ENCODE assay signal across 16 cellular contexts in the genomic region with DNA sequence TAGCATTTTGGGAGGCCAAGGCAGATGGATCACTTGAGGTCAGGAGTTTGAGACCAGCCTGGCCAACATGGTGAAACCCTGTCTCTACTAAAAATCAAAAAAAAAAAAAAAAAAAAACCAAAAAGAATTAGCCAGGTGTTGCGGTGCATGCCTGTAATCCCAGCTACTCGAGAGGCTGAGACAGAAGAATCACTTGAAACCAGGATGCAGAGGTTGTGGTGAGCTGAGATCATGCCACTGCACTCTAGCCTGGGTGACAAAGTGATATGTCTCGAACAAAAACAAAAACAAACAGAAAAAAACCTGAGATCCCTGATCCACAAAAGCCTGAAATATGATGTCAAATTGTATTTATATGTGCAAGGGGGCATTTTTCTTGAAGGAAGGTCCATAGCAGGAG. TPM values are rescaled to one million over a fixed set of nuclear protein-coding genes. Genes with fewer than 3 reads are reported as not detected.
A peak's percentile ranks its signal among the peaks of the same experiment; 100 is the strongest.
DNase-seq lines count a peak whose midpoint lies in the region; TF ChIP-seq lines count a peak whose summit lies in the region.
"Not testable (repeated sequence)": the region's sequence is repeated elsewhere in the genome, so short reads cannot be mapped to it uniquely, and the experiment has no call there.
"Had no signal": no experiment of that assay in that cellular context is flagged by ENCODE, and none has a peak within 500 bp of the region (broad histone marks: within the 10 kb centered on the region; RNA-seq: fewer than 3 reads in every experiment).

No MANE protein-coding gene starts in this region.

- H3K9me3 Mint-ChIP-seq in activated naive CD8-positive, alpha-beta T cell treated with anti-CD3 and anti-CD28 coated beads for 36 hours; progenitor cell of endocrine pancreas (ENCODE audit: low read depth): not testable (repeated sequence)

- H3K27ac ChIP-seq in KMS-11 (peak overlapping the region; percentile 93), hepatocyte (peak overlapping the region; percentile 91)

- H3K79me2 ChIP-seq in KMS-11 (ENCODE audit: insufficient read depth, low read depth); hepatocyte: not testable (repeated sequence)

- not testable (repeated sequence) for H4K20me1 ChIP-seq in KMS-11 (ENCODE audit: insufficient read depth); hepatocyte (ENCODE audit: insufficient read depth, poor library complexity, severe bottlenecking)

- 89% methylated on average over 3 of the region's 3 CpGs for WGBS in hepatocyte (ENCODE audit: low lambda C conversion rate, missing lambda C conversion rate)

- not testable (repeated sequence) for H3K9me3 ChIP-seq in hepatocyte (ENCODE audit: low read depth)

- not testable (repeated sequence) for TF ChIP-seq CTCF in KMS-11 (conservative IDR thresholded peaks at IDR 0.05; ENCODE audit: low read depth, low read length); hepatocyte (IDR thresholded peaks at IDR 0.05; ENCODE audit: poor library complexity); progenitor cell of endocrine pancreas (IDR thresholded peaks at IDR 0.05; ENCODE audit: unreplicated experiment)

- H2AFZ ChIP-seq in KMS-11 (ENCODE audit: low read depth); hepatocyte: not testable (repeated sequence)

- H3K36me3 ChIP-seq in KMS-11 (ENCODE audit: insufficient read depth); hepatocyte (replicated peaks; ENCODE audit: insufficient read depth, low read depth): not testable (repeated sequence)

- not testable (repeated sequence) for H3K27me3 Mint-ChIP-seq in activated naive CD8-positive, alpha-beta T cell treated with anti-CD3 and anti-CD28 coated beads for 36 hours; progenitor cell of endocrine pancreas

- not testable (repeated sequence) for H3K4me3 ChIP-seq in KMS-11 (IDR thresholded peaks at IDR 0.05; ENCODE audit: insufficient read depth, low read depth, low read length); hepatocyte

- peak overlapping the region; percentile 46 for H3K4me2 ChIP-seq in KMS-11
- H3K4me2 ChIP-seq in hepatocyte = not testable (repeated sequence)

- H3K4me1 ChIP-seq in KMS-11 (ENCODE audit: low read depth, poor library complexity, severe bottlenecking) = peaks cover 55% of the 10 kb centered on the region
- H3K4me1 ChIP-seq in hepatocyte (ENCODE audit: insufficient read depth) = peaks cover 49% of the 10 kb centered on the region

- H3K9ac ChIP-seq in KMS-11 = peak overlapping the region; percentile 42; the same call in 1 of the 2 replicates

- not testable (repeated sequence) for H3K9me2 ChIP-seq in hepatocyte (replicated peaks; ENCODE audit: insufficient read depth)

- not testable (repeated sequence) for H3K27me3 ChIP-seq in KMS-11 (ENCODE audit: insufficient read depth, low read depth); hepatocyte

- H3K4me1 Mint-ChIP-seq in activated naive CD8-positive, alpha-beta T cell treated with anti-CD3 and anti-CD28 coated beads for 36 hours = not testable (repeated sequence)
- peaks cover 44% of the 10 kb centered on the region for H3K4me1 Mint-ChIP-seq in progenitor cell of endocrine pancreas (ENCODE audit: low read depth)

- peak; percentile 76 for DNase-seq in DMS53 (lab: John Stamatoyannopoulos, UW)
- DNase-seq in NCI-H2029 (lab: John Stamatoyannopoulos, UW) = peak; percentile 30
- DNase-seq in RPMI8226 = peak; percentile 18
- DNase-seq in activated naive CD8-positive, alpha-beta T cell treated with anti-CD3 and anti-CD28 coated beads for 36 hours; hepatocyte (ENCODE audit: low spot score); progenitor cell of endocrine pancreas (ENCODE audit: low spot score, unreplicated experiment): not testable (repeated sequence)

- H3K27ac Mint-ChIP-seq in activated naive CD8-positive, alpha-beta T cell treated with anti-CD3 and anti-CD28 coated beads for 36 hours = peak overlapping the region; percentile 21
- H3K27ac Mint-ChIP-seq in progenitor cell of endocrine pancreas = peak overlapping the region; percentile 96

- not testable (repeated sequence) for H3K4me3 Mint-ChIP-seq in activated naive CD8-positive, alpha-beta T cell treated with anti-CD3 and anti-CD28 coated beads for 36 hours; progenitor cell of endocrine pancreas (ENCODE audit: low read depth)

- H3K36me3 Mint-ChIP-seq in activated naive CD8-positive, alpha-beta T cell treated with anti-CD3 and anti-CD28 coated beads for 36 hours; progenitor cell of endocrine pancreas (ENCODE audit: insufficient read depth): not testable (repeated sequence)

RNA-seq across cellular contexts. Expression of gene BANF2, which starts 8.2 kb away (rescaled TPM):
- not detected for total RNA-seq in activated naive CD8-positive, alpha-beta T cell treated with anti-CD3 and anti-CD28 coated beads for 36 hours
- total RNA-seq in hepatocyte (not detected in 2 replicates), progenitor cell of endocrine pancreas (not detected in 2 replicates)
- polyA plus RNA-seq in hepatocyte = not detected in 2 replicates
- total RNA-seq: A673; Calu3; CD4-positive, alpha-beta memory T cell; CD4-positive, CD25-positive, alpha-beta regulatory T cell; CD8-positive, alpha-beta memory T cell; Daoy; G401 had no signal
- polyA plus RNA-seq: AG04450; CD14-positive monocyte; CD4-positive, alpha-beta memory T cell; CD4-positive, CD25-positive, alpha-beta regulatory T cell; CD8-positive, alpha-beta memory T cell had no signal

RNA-seq across cellular contexts. Expression of gene RRBP1, which starts 25.9 kb away (rescaled TPM):
- 10 to 100 TPM; 24.0 to 26.5 TPM for total RNA-seq in activated naive CD8-positive, alpha-beta T cell treated with anti-CD3 and anti-CD28 coated beads for 36 hours
- total RNA-seq in hepatocyte (182 and 193 TPM in 2 replicates), progenitor cell of endocrine pancreas (222 and 242 TPM in 2 replicates)
- polyA plus RNA-seq in hepatocyte = 242 and 274 TPM in 2 replicates
